In genomic region chr15:64029633-64030032, GRCh38 we compare ENCODE assay signal across 15 cellular contexts. TPM values are rescaled to one million over a fixed set of nuclear protein-coding genes. Genes with fewer than 3 reads are reported as not detected.
A peak's percentile ranks its signal among the peaks of the same experiment; 100 is the strongest.
DNase-seq lines count a peak whose midpoint lies in the region; ATAC-seq and TF ChIP-seq lines count a peak whose summit lies in the region.
"Had no signal": no experiment of that assay in that cellular context is flagged by ENCODE, and none has a peak within 500 bp of the region (broad histone marks: within the 10 kb centered on the region; RNA-seq: fewer than 3 reads in every experiment).

No MANE protein-coding gene starts in this region.

- no peak for TF ChIP-seq CTCF in CD8-positive, alpha-beta T cell (IDR thresholded peaks at IDR 0.05)
- no peak for TF ChIP-seq CTCF in endodermal cell (conservative IDR thresholded peaks at IDR 0.05)

- ATAC-seq in CD8-positive, alpha-beta T cell = peak; percentile 72
- ATAC-seq in T-helper 17 cell (peak; percentile 51), esophagus mucosa (peak; percentile 24), GM19324 (IDR thresholded peaks at IDR 0.05; ENCODE audit: low FRiP score, unreplicated experiment) (no peak), HG03520 (IDR thresholded peaks at IDR 0.05; ENCODE audit: unreplicated experiment) (no peak)
- peak; percentile 97 for ATAC-seq in stimulated activated effector memory CD8-positive, alpha-beta T cell treated with anti-CD3 and anti-CD28 coated beads, Interleukin-12 subunit alpha, Interleukin-12 subunit beta, amount 100 ng/mL, for 72 hours

- no peak overlapping the region for H3K4me3 Mint-ChIP-seq in CD8-positive, alpha-beta T cell
- H3K4me3 Mint-ChIP-seq in T-helper 17 cell (peak overlapping the region; percentile 58), endodermal cell (no peak overlapping the region)
- H3K4me3 Mint-ChIP-seq in stimulated activated effector memory CD8-positive, alpha-beta T cell treated with anti-CD3 and anti-CD28 coated beads, Interleukin-12 subunit alpha, Interleukin-12 subunit beta, amount 100 ng/mL, for 72 hours = peak overlapping the region; percentile 65
- H3K4me3 Mint-ChIP-seq: activated naive CD4-positive, alpha-beta T cell treated with anti-CD3 and anti-CD28 coated beads, Interleukin-2, amount 10 ng/mL, durations not matched to agents 7 days and 5 days had no signal

- no peaks in the 10 kb centered on the region for H3K9me3 ChIP-seq in CD8-positive, alpha-beta T cell (ENCODE audit: low read length)
- H3K9me3 ChIP-seq in T-helper 17 cell (ENCODE audit: control insufficient read depth, low read length, poor library complexity, severe bottlenecking) = no peaks in the 10 kb centered on the region
- no peaks in the 10 kb centered on the region for H3K9me3 ChIP-seq in endodermal cell (ENCODE audit: control insufficient read depth, low read length)
- H3K9me3 ChIP-seq: Peyer's patch, uterus had no signal

- H3K36me3 ChIP-seq in CD8-positive, alpha-beta T cell (ENCODE audit: insufficient read depth, low read length) = no peaks in the 10 kb centered on the region
- no peaks in the 10 kb centered on the region for H3K36me3 ChIP-seq in endodermal cell (ENCODE audit: control insufficient read depth, insufficient read depth, low read length)
- H3K36me3 ChIP-seq: uterus had no signal

- H3K4me1 Mint-ChIP-seq in CD8-positive, alpha-beta T cell (ENCODE audit: low read depth) = peaks cover 37% of the 10 kb centered on the region
- H3K4me1 Mint-ChIP-seq in T-helper 17 cell = peaks cover 9% of the 10 kb centered on the region
- peaks cover 48% of the 10 kb centered on the region for H3K4me1 Mint-ChIP-seq in stimulated activated effector memory CD8-positive, alpha-beta T cell treated with anti-CD3 and anti-CD28 coated beads, Interleukin-12 subunit alpha, Interleukin-12 subunit beta, amount 100 ng/mL, for 72 hours
- peaks cover 10% of the 10 kb centered on the region for H3K4me1 Mint-ChIP-seq in endodermal cell

- 88 to 100% methylated on average over 2 to 4 of the region's 4 CpGs for WGBS in endodermal cell (ENCODE audit: insufficient coverage in 1 of 2, insufficient read length in 1 of 2), 2 experiments

- H3K36me3 Mint-ChIP-seq in CD8-positive, alpha-beta T cell = no peaks in the 10 kb centered on the region
- peaks cover 2% of the 10 kb centered on the region for H3K36me3 Mint-ChIP-seq in T-helper 17 cell (ENCODE audit: low read depth)
- H3K36me3 Mint-ChIP-seq in stimulated activated effector memory CD8-positive, alpha-beta T cell treated with anti-CD3 and anti-CD28 coated beads, Interleukin-12 subunit alpha, Interleukin-12 subunit beta, amount 100 ng/mL, for 72 hours = no peaks in the 10 kb centered on the region
- no peaks in the 10 kb centered on the region for H3K36me3 Mint-ChIP-seq in endodermal cell (ENCODE audit: low read depth)
- H3K36me3 Mint-ChIP-seq: activated naive CD4-positive, alpha-beta T cell treated with anti-CD3 and anti-CD28 coated beads, Interleukin-2, amount 10 ng/mL, durations not matched to agents 7 days and 5 days had no signal

- intact Hi-C loops in CD8-positive, alpha-beta T cell (cut with DNase I, micrococcal nuclease) = no loop called here

- H3K27ac Mint-ChIP-seq in CD8-positive, alpha-beta T cell = peak overlapping the region; percentile 80
- peak overlapping the region; percentile 69 for H3K27ac Mint-ChIP-seq in T-helper 17 cell
- H3K27ac Mint-ChIP-seq in stimulated activated effector memory CD8-positive, alpha-beta T cell treated with anti-CD3 and anti-CD28 coated beads, Interleukin-12 subunit alpha, Interleukin-12 subunit beta, amount 100 ng/mL, for 72 hours = peak overlapping the region; percentile 86
- no peak overlapping the region for H3K27ac Mint-ChIP-seq in endodermal cell
- H3K27ac Mint-ChIP-seq: activated naive CD4-positive, alpha-beta T cell treated with anti-CD3 and anti-CD28 coated beads, Interleukin-2, amount 10 ng/mL, durations not matched to agents 7 days and 5 days had no signal

- POLR2A ChIA-PET in CD8-positive, alpha-beta T cell (lab: Charles Lee) = interaction anchor here (0.8 to 1.5 kb wide), 4 partner anchors 17 to 209 kb away, joined by 3 to 6 read pairs (median 3); partner anchors contain the start of gene DAPK2

- peaks cover 11% of the 10 kb centered on the region for H3K4me1 ChIP-seq in CD8-positive, alpha-beta T cell (ENCODE audit: insufficient read depth, low read length)
- H3K4me1 ChIP-seq in endodermal cell (ENCODE audit: control insufficient read depth, insufficient read depth, low read length) = no peaks in the 10 kb centered on the region
- H3K4me1 ChIP-seq: uterus had no signal

- H3K27ac ChIP-seq in CD8-positive, alpha-beta T cell (ENCODE audit: low read depth, low read length) = no peak overlapping the region
- no peak overlapping the region for H3K27ac ChIP-seq in endodermal cell (ENCODE audit: low read depth, low read length)
- H3K27ac ChIP-seq: uterus had no signal

- peak in 1 of 7 experiments; percentile 39 for DNase-seq in CD8-positive, alpha-beta T cell
- DNase-seq in T-helper 17 cell (no peak), NCI-H345 treated with DMSO at 0.1 percent for 48 hours (lab: John Stamatoyannopoulos, UW; ENCODE audit: unreplicated experiment) (no peak), endodermal cell (no peak)
- DNase-seq in stimulated activated effector memory CD8-positive, alpha-beta T cell treated with anti-CD3 and anti-CD28 coated beads, Interleukin-12 subunit alpha, Interleukin-12 subunit beta, amount 100 ng/mL, for 72 hours (ENCODE audit: low spot score in 2 of 2) = peak in 1 of 2 donors; percentile 12
- DNase-seq: activated naive CD4-positive, alpha-beta T cell treated with anti-CD3 and anti-CD28 coated beads, Interleukin-2, amount 10 ng/mL, durations not matched to agents 7 days and 5 days; cerebellar nuclear complex; NCI-H1092 treated with DMSO at 0.1 percent for 48 hours; NCI-H446 treated with DMSO at 0.1 percent for 48 hours; uterus had no signal

- H3K27me3 ChIP-seq in CD8-positive, alpha-beta T cell (ENCODE audit: insufficient read depth, low read length) = no peaks in the 10 kb centered on the region
- H3K27me3 ChIP-seq in endodermal cell (ENCODE audit: control insufficient read depth, insufficient read depth, low read length, poor library complexity, severe bottlenecking) = no peaks in the 10 kb centered on the region
- H3K27me3 ChIP-seq: Peyer's patch, uterus had no signal

- H3K27me3 Mint-ChIP-seq in CD8-positive, alpha-beta T cell (ENCODE audit: low read depth) = no peaks in the 10 kb centered on the region
- H3K27me3 Mint-ChIP-seq in T-helper 17 cell (peaks cover 7% of the 10 kb centered on the region), endodermal cell (ENCODE audit: insufficient read depth) (no peaks in the 10 kb centered on the region)

- H3K9ac ChIP-seq in endodermal cell (ENCODE audit: extremely low read depth, low read length, poor library complexity, severe bottlenecking) = no peak overlapping the region

- CTCF ChIA-PET in CD8-positive, alpha-beta T cell (lab: Charles Lee) = interaction anchor here (0.5 to 1.8 kb wide), 4 partner anchors 16 to 383 kb away, joined by 3 to 7 read pairs (median 4); partner anchors contain the start of gene DAPK2

- no peak overlapping the region for H3K4me3 ChIP-seq in CD8-positive, alpha-beta T cell (ENCODE audit: low read depth, low read length)
- no peak overlapping the region for H3K4me3 ChIP-seq in endodermal cell (ENCODE audit: low read length)
- H3K4me3 ChIP-seq: lung, Peyer's patch, uterus had no signal

- no peaks in the 10 kb centered on the region for H3K9me3 Mint-ChIP-seq in CD8-positive, alpha-beta T cell
- no peaks in the 10 kb centered on the region for H3K9me3 Mint-ChIP-seq in stimulated activated effector memory CD8-positive, alpha-beta T cell treated with anti-CD3 and anti-CD28 coated beads, Interleukin-12 subunit alpha, Interleukin-12 subunit beta, amount 100 ng/mL, for 72 hours
- H3K9me3 Mint-ChIP-seq in endodermal cell = no peaks in the 10 kb centered on the region
- H3K9me3 Mint-ChIP-seq: activated naive CD4-positive, alpha-beta T cell treated with anti-CD3 and anti-CD28 coated beads, Interleukin-2, amount 10 ng/mL, durations not matched to agents 7 days and 5 days had no signal

RNA-seq across cellular contexts. Expression of gene DAPK2, which starts 16.7 kb away (rescaled TPM):
- 1 to 10 TPM; 3.3 to 5.2 TPM for total RNA-seq in CD8-positive, alpha-beta T cell
- total RNA-seq in T-helper 17 cell = 1 to 10 TPM; 1.6 to 2.7 TPM
- total RNA-seq in esophagus mucosa = 9.6 TPM
- total RNA-seq in endodermal cell = 1 to 10 TPM; 2.4 to 2.6 TPM
- 3.0 TPM for polyA plus RNA-seq in endodermal cell (2013, experiment 1 of 2)
- polyA plus RNA-seq in endodermal cell (2013, experiment 2 of 2) = 1.6 TPM

Comparison
In these comparisons a context has a peak if more than half of its experiments do, and no peak if none do; other contexts are left out.
1. ATAC-seq: peak in CD8-positive, alpha-beta T cell (single experiment), T-helper 17 cell (single experiment), esophagus mucosa (single experiment) and stimulated activated effector memory CD8-positive, alpha-beta T cell treated with anti-CD3 and anti-CD28 coated beads, Interleukin-12 subunit alpha, Interleukin-12 subunit beta, amount 100 ng/mL, for 72 hours (single experiment); none in GM19324 (single experiment) and HG03520 (single experiment).
2. H3K4me3 Mint-ChIP-seq: peak in T-helper 17 cell (single experiment) and stimulated activated effector memory CD8-positive, alpha-beta T cell treated with anti-CD3 and anti-CD28 coated beads, Interleukin-12 subunit alpha, Interleukin-12 subunit beta, amount 100 ng/mL, for 72 hours (single experiment); none in CD8-positive, alpha-beta T cell (single experiment) and endodermal cell (single experiment).